In the genomic region with DNA sequence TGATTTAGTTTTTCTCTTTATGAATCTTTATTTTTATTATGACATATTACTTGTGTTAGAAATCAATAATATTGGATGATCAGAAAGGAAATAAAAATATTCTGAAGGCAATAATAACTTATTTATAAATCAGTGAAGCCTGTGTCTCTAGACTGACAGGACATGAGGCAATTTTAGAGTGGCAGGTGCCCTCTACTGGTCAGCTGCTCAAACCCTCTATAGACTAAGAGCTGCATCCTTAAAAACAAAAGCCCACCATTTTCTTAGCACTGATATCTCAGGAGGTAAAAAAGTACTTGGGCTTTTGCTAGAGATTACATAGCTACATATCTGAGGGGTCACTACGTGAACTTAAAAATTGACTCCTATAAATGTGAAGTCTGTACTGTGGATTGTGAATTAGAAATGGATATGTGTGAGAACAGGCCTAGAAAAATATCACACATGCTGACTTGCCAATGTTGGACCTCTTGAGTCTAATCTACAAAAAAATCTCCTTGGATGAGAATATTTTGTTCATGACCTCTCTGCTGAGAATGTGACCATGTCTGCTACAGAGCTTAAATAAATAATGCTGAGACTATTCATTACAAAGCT, we compare ENCODE assay signal across 7 cellular contexts.
DNase-seq lines count a peak whose midpoint lies in the region; ATAC-seq, FAIRE-seq and TF ChIP-seq lines count a peak whose summit lies in the region.

No MANE protein-coding gene starts in this region.

- H3K9me3 ChIP-seq in body of pancreas, result no peaks in the 10 kb centered on the region
- no peaks in the 10 kb centered on the region for H3K9me3 ChIP-seq in effector memory CD4-positive, alpha-beta T cell (ENCODE audit: control insufficient read depth, low read length)

- no peaks in the 10 kb centered on the region for H3K9me3 Mint-ChIP-seq in type B pancreatic cell

- H3K4me1 Mint-ChIP-seq in type B pancreatic cell (ENCODE audit: unreplicated experiment), result peaks cover 8% of the 10 kb centered on the region

- H3K27ac ChIP-seq in body of pancreas, result no peak overlapping the region
- no peak overlapping the region for H3K27ac ChIP-seq in effector memory CD4-positive, alpha-beta T cell (ENCODE audit: insufficient read depth, low read length, poor library complexity, severe bottlenecking)

- no peaks in the 10 kb centered on the region for H3K27me3 ChIP-seq in body of pancreas
- H3K27me3 ChIP-seq in effector memory CD4-positive, alpha-beta T cell (replicated peaks; ENCODE audit: control insufficient read depth, insufficient read depth, low read length, poor library complexity, severe bottlenecking), result no peaks in the 10 kb centered on the region

- H3K4me3 Mint-ChIP-seq in type B pancreatic cell, result no peak overlapping the region

- no peaks in the 10 kb centered on the region for H3K36me3 ChIP-seq in body of pancreas (replicated peaks in 1 of 2; ENCODE audit: insufficient read depth in 1 of 2, low read depth in 2 of 2)
- no peaks in the 10 kb centered on the region for H3K36me3 ChIP-seq in effector memory CD4-positive, alpha-beta T cell (ENCODE audit: control insufficient read depth, insufficient read depth, low read length)

- no peaks in the 10 kb centered on the region for H3K27me3 Mint-ChIP-seq in type B pancreatic cell

- no peak overlapping the region for H3K4me3 ChIP-seq in GM12865 (ENCODE audit: low read depth, low read length)
- H3K4me3 ChIP-seq in body of pancreas, result no peak overlapping the region
- H3K4me3 ChIP-seq in effector memory CD4-positive, alpha-beta T cell (ENCODE audit: insufficient read depth, low read depth, low read length, poor library complexity, severe bottlenecking), result no peak overlapping the region

- DNase-seq in GM12865 (ENCODE audit: low read depth) (peak; percentile 25), NCI-H1417 (lab: John Stamatoyannopoulos, UW) (peak in 2 of 3 experiments; percentile 46 to 79), body of pancreas (peak; percentile 42 to 70 (median 60)), type B pancreatic cell (ENCODE audit: extremely low spot score, unreplicated experiment) (no peak)
- no peak for DNase-seq in effector memory CD4-positive, alpha-beta T cell
- DNase-seq in activated naive CD4-positive, alpha-beta T cell (lab: John Stamatoyannopoulos, UW), result no peak

- TF ChIP-seq CTCF in GM12865 (IDR thresholded peaks at IDR 0.05; ENCODE audit: insufficient read depth, low read depth, low read length, missing control alignments), result peak; percentile 42
- peak; percentile 51 to 67 (median 61) for TF ChIP-seq CTCF in body of pancreas (IDR thresholded peaks at IDR 0.05)
- peak; percentile 79 for TF ChIP-seq CTCF in type B pancreatic cell (conservative IDR thresholded peaks at IDR 0.05)

- WGBS in body of pancreas, 2 donors, result 30 to 41% methylated on average over 1 of the region's 1 CpG

- ATAC-seq in body of pancreas, result peak; percentile 60

- H3K27ac Mint-ChIP-seq in type B pancreatic cell, result no peak overlapping the region

- FAIRE-seq in islet of Langerhans (lab: Jason Lieb, UNC), result peak; percentile 49

- no peaks in the 10 kb centered on the region for H3K36me3 Mint-ChIP-seq in type B pancreatic cell

- intact Hi-C loops in body of pancreas (cut with DNase I), result loop anchor here (5.0 kb wide), 1 partner anchor 712 kb away; no protein-coding TSS in a partner anchor

- H3K4me1 ChIP-seq in body of pancreas, result no peaks in the 10 kb centered on the region
- H3K4me1 ChIP-seq in effector memory CD4-positive, alpha-beta T cell (ENCODE audit: control insufficient read depth, insufficient read depth, low read length, poor library complexity, severe bottlenecking), result no peaks in the 10 kb centered on the region

- TF ChIP-seq POLR2A in body of pancreas (IDR thresholded peaks at IDR 0.05), result no peak

Comparison
In these comparisons a context has a peak if more than half of its experiments do, and no peak if none do; other contexts are left out.
1. DNase-seq: peak in GM12865 (single experiment), NCI-H1417 (2 of 3) and body of pancreas (4 of 4); none in type B pancreatic cell (single experiment), effector memory CD4-positive, alpha-beta T cell (0 of 3) and activated naive CD4-positive, alpha-beta T cell (0 of 4).
2. Peak in every context shown above with its lines, with median percentiles within 50 percentile points of each other: CTCF ChIP-seq.